ENCODE assay signal across 9 cellular contexts in genomic region chr6:33761922-33762629, GRCh38. TPM values are rescaled to one million over a fixed set of nuclear protein-coding genes. Genes with fewer than 3 reads are reported as not detected.
A peak's percentile ranks its signal among the peaks of the same experiment; 100 is the strongest.
DNase-seq lines count a peak whose midpoint lies in the region; ATAC-seq and TF ChIP-seq lines count a peak whose summit lies in the region.
"Had no signal": no experiment of that assay in that cellular context is flagged by ENCODE, and none has a peak within 500 bp of the region (broad histone marks: within the 10 kb centered on the region; RNA-seq: fewer than 3 reads in every experiment).

No MANE protein-coding gene starts in this region.

- in situ Hi-C loops in ACHN (cut with HindIII; ENCODE audit: low pct_ligation_motif_present, low pct_unique_long_range_greater_than_20kb, low sequenced_read_pairs): no loop called here

- H3K27me3 ChIP-seq in osteoblast (ENCODE audit: insufficient read depth, low read length): no peaks in the 10 kb centered on the region

- H3K4me1 ChIP-seq in osteoblast (ENCODE audit: insufficient read depth, low read length): peaks cover 8% of the 10 kb centered on the region

- H3K4me2 ChIP-seq in osteoblast (ENCODE audit: insufficient read depth, low read length): no peak overlapping the region

- no peak overlapping the region for H3K4me3 ChIP-seq in osteoblast (ENCODE audit: insufficient read depth, low read length)

- peak; percentile 75 for TF ChIP-seq CTCF in GM12873 (IDR thresholded peaks at IDR 0.05; ENCODE audit: insufficient read depth, low read depth, low read length, missing control alignments)
- TF ChIP-seq CTCF in osteoblast (IDR thresholded peaks at IDR 0.05; ENCODE audit: extremely low read depth, low read depth, low read length): peak; percentile 63

- peak; percentile 48 for DNase-seq in ACHN
- DNase-seq in NCI-H524 (lab: John Stamatoyannopoulos, UW): peak; percentile 42 to 74
- peak; percentile 67 for DNase-seq in activated CD8-positive, alpha-beta memory T cell treated with anti-CD3 and anti-CD28 coated beads for 24 hours
- peak; percentile 37 for DNase-seq in fibroblast of the conjunctiva (ENCODE audit: low read depth)
- peak; percentile 79 for DNase-seq in osteoblast (ENCODE audit: insufficient read length, low spot score, missing footprints)

- H3K79me2 ChIP-seq in osteoblast (ENCODE audit: insufficient read depth, low read length): no peaks in the 10 kb centered on the region

- H3K36me3 ChIP-seq in osteoblast (ENCODE audit: insufficient read depth, low read length): no peaks in the 10 kb centered on the region

- ATAC-seq in GM21381 (IDR thresholded peaks at IDR 0.05; ENCODE audit: unreplicated experiment): no peak
- no peak for ATAC-seq in HG03196 (IDR thresholded peaks at IDR 0.05; ENCODE audit: unreplicated experiment)

- no peak overlapping the region for H2AFZ ChIP-seq in osteoblast (ENCODE audit: low read length)

- H4K20me1 ChIP-seq in osteoblast (ENCODE audit: insufficient read depth, low read length): no peaks in the 10 kb centered on the region

- no peak overlapping the region for H3K27ac ChIP-seq in osteoblast (ENCODE audit: low read depth, low read length)

- no peaks in the 10 kb centered on the region for H3K9me3 ChIP-seq in osteoblast (ENCODE audit: low read depth, low read length)

RNA-seq across cellular contexts. Expression of gene IP6K3, which starts 15.4 kb away (rescaled TPM):
- under 0.01 and 0.29 TPM in 2 replicates for total RNA-seq in osteoblast
- total RNA-seq: frontal cortex had no signal

RNA-seq across cellular contexts. Expression of gene LEMD2, which starts 26.9 kb away (rescaled TPM):
- 47.4 and 49.2 TPM in 2 replicates for total RNA-seq in osteoblast

RNA-seq across cellular contexts. Expression of gene MLN, which starts 41.7 kb away (rescaled TPM):
- not detected in 2 replicates for total RNA-seq in osteoblast
- total RNA-seq: frontal cortex had no signal

RNA-seq across cellular contexts. Expression of gene UQCC2, which starts 50.6 kb away (rescaled TPM):
- 15.2 and 20.0 TPM in 2 replicates for total RNA-seq in osteoblast
